10 cellular contexts compared by ENCODE assay signal in genomic region chr3:195627515-195628385, GRCh38. TPM values are rescaled to one million over a fixed set of nuclear protein-coding genes. Genes with fewer than 3 reads are reported as not detected.
A peak's percentile ranks its signal among the peaks of the same experiment; 100 is the strongest.
DNase-seq lines count a peak whose midpoint lies in the region; ATAC-seq and TF ChIP-seq lines count a peak whose summit lies in the region.
"Not testable (repeated sequence)": the region's sequence is repeated elsewhere in the genome, so short reads cannot be mapped to it uniquely, and the experiment has no call there.
"Had no signal": no experiment of that assay in that cellular context is flagged by ENCODE, and none has a peak within 500 bp of the region (broad histone marks: within the 10 kb centered on the region; RNA-seq: fewer than 3 reads in every experiment).

No MANE protein-coding gene starts in this region.

- H3K27ac Mint-ChIP-seq in activated CD4-positive, alpha-beta memory T cell treated with anti-CD3 and anti-CD28 coated beads for 36 hours; endodermal cell: not testable (repeated sequence)
- H3K27ac Mint-ChIP-seq in activated T-helper 17 cell treated with anti-CD3 and anti-CD28 coated beads, Interleukin-2, amount 50 U/mL, for 72 hours, result peak overlapping the region; percentile 85
- H3K27ac Mint-ChIP-seq in neural progenitor cell, result peak overlapping the region; percentile 57
- peak overlapping the region; percentile 59 for H3K27ac Mint-ChIP-seq in stimulated activated naive CD8-positive, alpha-beta T cell treated with anti-CD3 and anti-CD28 coated beads, Interleukin-15, Interleukin-2, amounts not matched to agents 100 ng/mL and 50 ng/mL, for 24 hours

- POLR2A ChIA-PET in activated CD4-positive, alpha-beta memory T cell treated with anti-CD3 and anti-CD28 coated beads for 36 hours (lab: Charles Lee), result not testable (repeated sequence)

- H3K9me3 Mint-ChIP-seq in activated CD4-positive, alpha-beta memory T cell treated with anti-CD3 and anti-CD28 coated beads for 36 hours; activated T-helper 17 cell treated with anti-CD3 and anti-CD28 coated beads, Interleukin-2, amount 50 U/mL, for 72 hours; endodermal cell; neural progenitor cell; stimulated activated naive CD8-positive, alpha-beta T cell treated with anti-CD3 and anti-CD28 coated beads, Interleukin-15, Interleukin-2, amounts not matched to agents 100 ng/mL and 50 ng/mL, for 24 hours: not testable (repeated sequence)

- H3K36me3 Mint-ChIP-seq in activated CD4-positive, alpha-beta memory T cell treated with anti-CD3 and anti-CD28 coated beads for 36 hours; activated T-helper 17 cell treated with anti-CD3 and anti-CD28 coated beads, Interleukin-2, amount 50 U/mL, for 72 hours (ENCODE audit: low read depth); endodermal cell (ENCODE audit: low read depth); neural progenitor cell; stimulated activated naive CD8-positive, alpha-beta T cell treated with anti-CD3 and anti-CD28 coated beads, Interleukin-15, Interleukin-2, amounts not matched to agents 100 ng/mL and 50 ng/mL, for 24 hours (ENCODE audit: low read depth): not testable (repeated sequence)

- not testable (repeated sequence) for TF ChIP-seq CTCF in GM13977 (IDR thresholded peaks at IDR 0.05; ENCODE audit: extremely low read depth, insufficient read depth, missing control alignments); endodermal cell (conservative IDR thresholded peaks at IDR 0.05); neural progenitor cell (IDR thresholded peaks at IDR 0.05)

- H3F3A ChIP-seq in neural progenitor cell (ENCODE audit: low read depth), result not testable (repeated sequence)

- peak; percentile 4 for ATAC-seq in activated T-helper 17 cell treated with anti-CD3 and anti-CD28 coated beads, Interleukin-2, amount 50 U/mL, for 72 hours (replicated peaks)

- H3K9me3 ChIP-seq in NT2/D1 (ENCODE audit: insufficient read depth, low read length); endodermal cell (ENCODE audit: control insufficient read depth, low read length); neural progenitor cell (ENCODE audit: low read depth): not testable (repeated sequence)

- CTCF ChIA-PET in activated CD4-positive, alpha-beta memory T cell treated with anti-CD3 and anti-CD28 coated beads for 36 hours (lab: Charles Lee), result not testable (repeated sequence)

- H3K4me2 ChIP-seq in neural progenitor cell, result not testable (repeated sequence)

- H3K27me3 Mint-ChIP-seq in activated CD4-positive, alpha-beta memory T cell treated with anti-CD3 and anti-CD28 coated beads for 36 hours; activated T-helper 17 cell treated with anti-CD3 and anti-CD28 coated beads, Interleukin-2, amount 50 U/mL, for 72 hours; neural progenitor cell (ENCODE audit: insufficient read depth, low read depth); stimulated activated naive CD8-positive, alpha-beta T cell treated with anti-CD3 and anti-CD28 coated beads, Interleukin-15, Interleukin-2, amounts not matched to agents 100 ng/mL and 50 ng/mL, for 24 hours: not testable (repeated sequence)
- H3K27me3 Mint-ChIP-seq in endodermal cell (ENCODE audit: insufficient read depth), result peaks cover 12% of the 10 kb centered on the region

- H3K79me2 ChIP-seq in neural progenitor cell (ENCODE audit: low read depth), result not testable (repeated sequence)

- not testable (repeated sequence) for H3K4me1 ChIP-seq in NT2/D1 (ENCODE audit: insufficient read depth, insufficient read length); endodermal cell (ENCODE audit: control insufficient read depth, insufficient read depth, low read length); neural progenitor cell

- H3K36me3 ChIP-seq in NT2/D1 (ENCODE audit: insufficient read depth, insufficient read length, low read length); endodermal cell (ENCODE audit: control insufficient read depth, insufficient read depth, low read length); neural progenitor cell: not testable (repeated sequence)

- H3K4me3 Mint-ChIP-seq in activated CD4-positive, alpha-beta memory T cell treated with anti-CD3 and anti-CD28 coated beads for 36 hours, result peak overlapping the region; percentile 28
- peak overlapping the region; percentile 78 for H3K4me3 Mint-ChIP-seq in activated T-helper 17 cell treated with anti-CD3 and anti-CD28 coated beads, Interleukin-2, amount 50 U/mL, for 72 hours
- not testable (repeated sequence) for H3K4me3 Mint-ChIP-seq in endodermal cell; stimulated activated naive CD8-positive, alpha-beta T cell treated with anti-CD3 and anti-CD28 coated beads, Interleukin-15, Interleukin-2, amounts not matched to agents 100 ng/mL and 50 ng/mL, for 24 hours
- H3K4me3 Mint-ChIP-seq in neural progenitor cell, result peak overlapping the region; percentile 23

- peak; percentile 3 for DNase-seq in GM13977 (ENCODE audit: low spot score)
- DNase-seq in NT2/D1 (ENCODE audit: low read depth, low spot score); activated CD4-positive, alpha-beta memory T cell treated with anti-CD3 and anti-CD28 coated beads for 36 hours; neural progenitor cell (ENCODE audit: low spot score): not testable (repeated sequence)
- DNase-seq in endodermal cell, result peak; percentile 52
- DNase-seq in left kidney (ENCODE audit: low read depth, low spot score), result peak; percentile 39

- H3K27ac ChIP-seq in endodermal cell (ENCODE audit: low read depth, low read length); neural progenitor cell: not testable (repeated sequence)

- in situ Hi-C loops in GM13977 (cut with MboI; ENCODE audit: low pct_unique_long_range_greater_than_20kb, low sequenced_read_pairs, unreplicated experiment), result not testable (repeated sequence)

- H2AFZ ChIP-seq in neural progenitor cell (replicated peaks), result not testable (repeated sequence)

- not testable (repeated sequence) for H3K4me3 ChIP-seq in NT2/D1 (ENCODE audit: insufficient read length, low read depth); endodermal cell (ENCODE audit: low read length); neural progenitor cell

- H3K4me1 Mint-ChIP-seq in activated CD4-positive, alpha-beta memory T cell treated with anti-CD3 and anti-CD28 coated beads for 36 hours (ENCODE audit: low read depth), result peaks cover 12% of the 10 kb centered on the region
- H3K4me1 Mint-ChIP-seq in activated T-helper 17 cell treated with anti-CD3 and anti-CD28 coated beads, Interleukin-2, amount 50 U/mL, for 72 hours, result peaks cover 15% of the 10 kb centered on the region
- H3K4me1 Mint-ChIP-seq in endodermal cell, result not testable (repeated sequence)
- peaks cover 19% of the 10 kb centered on the region for H3K4me1 Mint-ChIP-seq in neural progenitor cell
- H3K4me1 Mint-ChIP-seq in stimulated activated naive CD8-positive, alpha-beta T cell treated with anti-CD3 and anti-CD28 coated beads, Interleukin-15, Interleukin-2, amounts not matched to agents 100 ng/mL and 50 ng/mL, for 24 hours (ENCODE audit: low read depth), result peaks cover 16% of the 10 kb centered on the region

- peak overlapping the region; percentile 16 for H3K9ac ChIP-seq in NT2/D1 (ENCODE audit: insufficient read length, low read depth)
- not testable (repeated sequence) for H3K9ac ChIP-seq in endodermal cell (ENCODE audit: extremely low read depth, low read length, poor library complexity, severe bottlenecking); neural progenitor cell

- H4K20me1 ChIP-seq in neural progenitor cell (ENCODE audit: low read depth), result not testable (repeated sequence)

- WGBS in endodermal cell (ENCODE audit: insufficient coverage in 1 of 2, insufficient read length in 1 of 2), 2 experiments, result 76 to 77% methylated on average over 14 to 25 of the region's 30 CpGs

- intact Hi-C loops in activated CD4-positive, alpha-beta memory T cell treated with anti-CD3 and anti-CD28 coated beads for 36 hours (cut with micrococcal nuclease), result not testable (repeated sequence)

- not testable (repeated sequence) for H3K27me3 ChIP-seq in NT2/D1 (ENCODE audit: insufficient read depth, insufficient read length); endodermal cell (ENCODE audit: control insufficient read depth, insufficient read depth, low read length, poor library complexity, severe bottlenecking)
- peaks cover 10% of the 10 kb centered on the region for H3K27me3 ChIP-seq in neural progenitor cell

RNA-seq across cellular contexts. Expression of gene APOD, which starts 44.0 kb away (rescaled TPM):
- under 1 TPM; 0.48 to 0.59 TPM for total RNA-seq in activated CD4-positive, alpha-beta memory T cell treated with anti-CD3 and anti-CD28 coated beads for 36 hours
- total RNA-seq in activated T-helper 17 cell treated with anti-CD3 and anti-CD28 coated beads, Interleukin-2, amount 50 U/mL, for 72 hours, result 1 to 10 TPM in 1 of 2 donors, not detected in 1; 4.2 TPM
- not detected for total RNA-seq in endodermal cell
- not detected for polyA plus RNA-seq in endodermal cell (2013, experiment 1 of 2)
- polyA plus RNA-seq in endodermal cell (2013, experiment 2 of 2), result 0.87 TPM
- not detected in 2 replicates for total RNA-seq in neural progenitor cell (ENCODE audit: low replicate concordance)
- total RNA-seq: H1 had no signal
- polyA plus RNA-seq: H1, IgD-negative memory B cell had no signal
